15 cellular contexts compared by ENCODE assay signal in the genomic region with DNA sequence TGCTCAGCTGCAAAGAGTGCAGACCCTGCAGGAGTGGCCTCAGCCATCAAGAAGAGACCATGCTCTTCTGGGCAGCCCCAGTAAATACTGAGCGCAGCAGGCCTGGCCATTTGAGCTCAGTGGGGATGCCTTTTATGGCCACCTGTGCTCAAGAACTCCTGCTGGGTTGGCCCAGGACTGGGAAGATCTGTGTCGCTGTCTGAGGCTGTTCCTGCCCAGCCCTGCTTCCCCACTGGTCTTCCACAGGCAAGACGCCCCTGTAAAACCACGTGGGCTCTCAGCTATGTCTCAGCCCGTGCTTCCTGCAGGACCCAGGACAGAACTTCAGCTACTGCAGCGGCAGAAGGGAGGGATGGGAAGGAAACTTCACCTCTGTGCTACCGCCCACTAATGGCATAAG. TPM values are rescaled to one million over a fixed set of nuclear protein-coding genes. Genes with fewer than 3 reads are reported as not detected.
DNase-seq lines count a peak whose midpoint lies in the region; ATAC-seq lines count a peak whose summit lies in the region.
"Had no signal": no experiment of that assay in that cellular context is flagged by ENCODE, and none has a peak within 500 bp of the region (broad histone marks: within the 10 kb centered on the region; RNA-seq: fewer than 3 reads in every experiment).

No MANE protein-coding gene starts in this region.

- ATAC-seq in activated naive CD4-positive, alpha-beta T cell treated with anti-CD3 and anti-CD28 coated beads, Interleukin-2, amount 50 U/mL, for 72 hours: no peak
- ATAC-seq in GM18873 (IDR thresholded peaks at IDR 0.05; ENCODE audit: low FRiP score, unreplicated experiment) (no peak), GM18520 (IDR thresholded peaks at IDR 0.05; ENCODE audit: unreplicated experiment) (no peak)
- ATAC-seq: effector memory CD8-positive, alpha-beta T cell; heart right ventricle; stimulated activated naive CD8-positive, alpha-beta T cell treated with anti-CD3 and anti-CD28 coated beads, Interleukin-15, amount 100 ng/mL, for 72 hours had no signal

- H3K9me3 Mint-ChIP-seq in activated naive CD4-positive, alpha-beta T cell treated with anti-CD3 and anti-CD28 coated beads, Interleukin-2, amount 50 U/mL, for 72 hours: peaks cover 0 to 8% of the 10 kb centered on the region in 2 donors
- H3K9me3 Mint-ChIP-seq: activated CD4-positive, alpha-beta memory T cell treated with anti-CD3 and anti-CD28 coated beads, Interleukin-2, amount 10 ng/mL, durations not matched to agents 7 days and 5 days; activated naive CD4-positive, alpha-beta T cell treated with anti-CD3 and anti-CD28 coated beads, Interleukin-2, amount 50 U/mL, for 24 hours; effector memory CD8-positive, alpha-beta T cell had no signal

- DNase-seq in ELF-1 (ENCODE audit: low read depth, low spot score): peak; percentile 75
- peak; percentile 90 for DNase-seq in NCI-H146 treated with DMSO at 0.1 percent for 48 hours (lab: John Stamatoyannopoulos, UW; ENCODE audit: unreplicated experiment)
- DNase-seq in cerebellar cortex (ENCODE audit: low spot score): peak; percentile 65
- DNase-seq in posterior vena cava (ENCODE audit: low spot score): peak; percentile 42
- DNase-seq in amygdala (lab: John Stamatoyannopoulos, UW): no peak
- no peak for DNase-seq in activated naive CD4-positive, alpha-beta T cell treated with anti-CD3 and anti-CD28 coated beads, Interleukin-2, amount 50 U/mL, for 72 hours (ENCODE audit: low spot score in 2 of 2)
- DNase-seq: activated CD4-positive, alpha-beta memory T cell treated with anti-CD3 and anti-CD28 coated beads, Interleukin-2, amount 10 ng/mL, durations not matched to agents 7 days and 5 days; activated T-cell treated with anti-CD3 and anti-CD28 coated beads, Interleukin-2, amount 50 U/mL, for 24 hours; effector memory CD8-positive, alpha-beta T cell; heart right ventricle; NCI-H446 treated with DMSO at 0.1 percent for 48 hours; stimulated activated naive CD8-positive, alpha-beta T cell treated with anti-CD3 and anti-CD28 coated beads, Interleukin-15, amount 100 ng/mL, for 72 hours had no signal

- peak overlapping the region in 1 of 2 donors; percentile 81 for H3K27ac Mint-ChIP-seq in activated naive CD4-positive, alpha-beta T cell treated with anti-CD3 and anti-CD28 coated beads, Interleukin-2, amount 50 U/mL, for 72 hours
- H3K27ac Mint-ChIP-seq: activated CD4-positive, alpha-beta memory T cell treated with anti-CD3 and anti-CD28 coated beads, Interleukin-2, amount 10 ng/mL, durations not matched to agents 7 days and 5 days; activated T-cell treated with anti-CD3 and anti-CD28 coated beads, Interleukin-2, amount 50 U/mL, for 24 hours; stimulated activated naive CD8-positive, alpha-beta T cell treated with anti-CD3 and anti-CD28 coated beads, Interleukin-15, amount 100 ng/mL, for 72 hours had no signal

- H3K36me3 Mint-ChIP-seq in activated naive CD4-positive, alpha-beta T cell treated with anti-CD3 and anti-CD28 coated beads, Interleukin-2, amount 50 U/mL, for 72 hours: no peaks in the 10 kb centered on the region

- intact Hi-C loops in posterior vena cava (cut with DNase I): no loop called here

RNA-seq across cellular contexts. Expression of a gene that starts 10.5 kb away (rescaled TPM):
- 10 to 100 TPM; 20.4 to 23.9 TPM for total RNA-seq in posterior vena cava
- total RNA-seq in activated naive CD4-positive, alpha-beta T cell treated with anti-CD3 and anti-CD28 coated beads, Interleukin-2, amount 50 U/mL, for 72 hours: 100 to 1,000 TPM in 1 of 2 donors, 10 to 100 TPM in 1; 60.2 to 144 TPM

Comparison
In these comparisons a context has a peak if more than half of its experiments do, and no peak if none do; other contexts are left out.
1. DNase-seq: peak in ELF-1 (single experiment), NCI-H146 treated with DMSO at 0.1 percent for 48 hours (single experiment), cerebellar cortex (single experiment) and posterior vena cava (single experiment); none in amygdala (0 of 56) and activated naive CD4-positive, alpha-beta T cell treated with anti-CD3 and anti-CD28 coated beads, Interleukin-2, amount 50 U/mL, for 72 hours (0 of 2).